ENCODE assay signal across 9 cellular contexts in the genomic region with DNA sequence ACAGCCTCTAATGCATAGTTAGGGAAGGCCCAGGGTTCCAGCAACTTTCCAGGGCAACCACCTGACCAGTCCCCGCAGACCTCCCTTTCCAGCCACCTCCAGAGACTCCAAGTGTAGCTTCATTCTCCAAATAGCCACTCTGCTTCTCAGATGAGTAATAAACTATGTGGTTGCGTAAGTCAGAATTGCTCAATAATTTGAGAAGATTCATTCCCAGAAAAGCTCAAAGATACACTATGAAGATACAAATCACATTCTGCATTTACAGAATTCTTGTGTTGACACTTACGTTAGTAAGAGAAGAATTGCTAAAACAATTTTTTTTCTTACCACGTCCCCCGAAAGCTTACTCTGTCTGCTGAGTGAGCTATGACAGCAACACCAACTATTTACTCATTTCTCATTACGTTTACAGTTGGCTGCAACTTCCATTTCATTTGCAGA. TPM values are rescaled to one million over a fixed set of nuclear protein-coding genes. Genes with fewer than 3 reads are reported as not detected.
DNase-seq lines count a peak whose midpoint lies in the region; ATAC-seq and TF ChIP-seq lines count a peak whose summit lies in the region.
"Had no signal": no experiment of that assay in that cellular context is flagged by ENCODE, and none has a peak within 500 bp of the region (broad histone marks: within the 10 kb centered on the region; RNA-seq: fewer than 3 reads in every experiment).

No MANE protein-coding gene starts in this region.

- ATAC-seq in RWPE2 (ENCODE audit: low read depth), result peak; percentile 92

- no peaks in the 10 kb centered on the region for H3K27me3 ChIP-seq in GM23248 (replicated peaks; ENCODE audit: insufficient read depth)
- no peaks in the 10 kb centered on the region for H3K27me3 ChIP-seq in RWPE2 (ENCODE audit: insufficient read depth, poor library complexity, severe bottlenecking)
- H3K27me3 ChIP-seq in sigmoid colon, result no peaks in the 10 kb centered on the region

- no peaks in the 10 kb centered on the region for H4K20me1 ChIP-seq in GM23248 (ENCODE audit: insufficient read depth)

- TF ChIP-seq POLR2A in sigmoid colon (IDR thresholded peaks at IDR 0.05), result no peak

- DNase-seq in GM23248 (peak; percentile 95), RWPE2 (ENCODE audit: low spot score) (no peak), foreskin fibroblast (peak; percentile 90 to 95), sigmoid colon (peak; percentile 79), activated gamma-delta T cell treated with Interleukin-2 at 50 U/mL for 16 hours (no peak), retina (no peak), NCI-H1436 (lab: John Stamatoyannopoulos, UW) (no peak)
- DNase-seq in stimulated activated CD4-positive, alpha-beta T cell treated with anti-CD3 and anti-CD28 coated beads, Interleukin-4, amount 100 ng/mL, for 24 hours, result no peak

- H3K36me3 ChIP-seq in GM23248 (ENCODE audit: low read depth) (no peaks in the 10 kb centered on the region), RWPE2 (ENCODE audit: low read depth) (no peaks in the 10 kb centered on the region), sigmoid colon (no peaks in the 10 kb centered on the region)

- intact Hi-C loops in sigmoid colon (cut with DNase I), result loop anchor here (10.0 kb wide), 1 partner anchor 255 kb away; no protein-coding TSS in a partner anchor

- H3K9ac ChIP-seq in GM23248, result peak overlapping the region; percentile 48
- H3K9ac ChIP-seq: KMS-11 had no signal

- in situ Hi-C loops in GM23248 (cut with MboI), result no loop called here

- 0 out of 2 replicates have a peak overlapping the region, but pooled peaks have one; percentile 13 for H3K4me3 ChIP-seq in GM23248
- H3K4me3 ChIP-seq in RWPE2 (ENCODE audit: severe bottlenecking), result no peak overlapping the region
- no peak overlapping the region for H3K4me3 ChIP-seq in foreskin fibroblast (ENCODE audit: low read depth in 1 of 2, low read length in 2 of 2)
- H3K4me3 ChIP-seq in sigmoid colon, result no peak overlapping the region

- H3K4me1 ChIP-seq in GM23248 (ENCODE audit: insufficient read depth) (peaks cover 37% of the 10 kb centered on the region), RWPE2 (ENCODE audit: insufficient read depth, poor library complexity, severe bottlenecking) (peaks cover 9% of the 10 kb centered on the region), sigmoid colon (peaks cover 0 to 29% (median 10%) of the 10 kb centered on the region in 4 donors)

- TF ChIP-seq CTCF in RWPE2 (IDR thresholded peaks at IDR 0.05; ENCODE audit: poor library complexity, severe bottlenecking), result no peak
- no peak for TF ChIP-seq CTCF in foreskin fibroblast (IDR thresholded peaks at IDR 0.05; ENCODE audit: low read depth, low read length)
- TF ChIP-seq CTCF in sigmoid colon (IDR thresholded peaks at IDR 0.05), result no peak

- peak in 3 of 4 donors; percentile 26 to 88 (median 82) for TF ChIP-seq EP300 in sigmoid colon (IDR thresholded peaks at IDR 0.05)

- H2AFZ ChIP-seq in GM23248, result no peak overlapping the region

- H3K9me3 ChIP-seq in GM23248 (ENCODE audit: low read depth) (no peaks in the 10 kb centered on the region), RWPE2 (ENCODE audit: severe bottlenecking) (no peaks in the 10 kb centered on the region), sigmoid colon (no peaks in the 10 kb centered on the region)

- H3K9me2 ChIP-seq in GM23248 (ENCODE audit: insufficient read depth), result no peaks in the 10 kb centered on the region

- H3K4me2 ChIP-seq in GM23248 (ENCODE audit: unreplicated experiment), result peak overlapping the region; percentile 39
- H3K4me2 ChIP-seq: KMS-11 had no signal

- H3K27ac ChIP-seq in GM23248 (peak overlapping the region; percentile 81), RWPE2 (ENCODE audit: poor library complexity, severe bottlenecking) (peak overlapping the region; percentile 59), sigmoid colon (peak overlapping the region; percentile 3 to 79 (median 73))
- H3K27ac ChIP-seq: KMS-11 had no signal

- no peaks in the 10 kb centered on the region for H3K79me2 ChIP-seq in GM23248 (ENCODE audit: insufficient read depth)

- WGBS in GM23248 (ENCODE audit: low coverage in 1 of 2, low lambda C conversion rate in 2 of 2, missing lambda C conversion rate in 2 of 2), 2 experiments, result 0% methylated on average over 6 of the region's 6 CpGs
- WGBS in sigmoid colon, 2 donors, result 65 to 71% methylated on average over 6 of the region's 6 CpGs

- peaks cover 30% of the 10 kb centered on the region for H3F3A ChIP-seq in GM23248 (ENCODE audit: insufficient read depth)

RNA-seq across cellular contexts. Expression of gene LATS2, which starts 8.2 kb away (rescaled TPM):
- 23.0 and 28.5 TPM in 2 replicates for total RNA-seq in GM23248 (2014; rRNA removed; shearing (Covaris generic))
- polyA plus RNA-seq in GM23248 (2016; fragmentation: Nextera tagmentation; extraction: Ambion mirVana) (10.6 and 11.8 TPM in 2 replicates), sigmoid colon (1 to 10 TPM; 3.7 to 4.6 (median 4.2) TPM)
- total RNA-seq in sigmoid colon, result 10 to 100 TPM; 21.8 to 45.5 (median 28.2) TPM

Comparison
In these comparisons a context has a peak if more than half of its experiments do, and no peak if none do; other contexts are left out.
1. DNase-seq: peak in GM23248 (single experiment), foreskin fibroblast (2 of 2) and sigmoid colon (single experiment); none in RWPE2 (single experiment), activated gamma-delta T cell treated with Interleukin-2 at 50 U/mL for 16 hours (single experiment), stimulated activated CD4-positive, alpha-beta T cell treated with anti-CD3 and anti-CD28 coated beads, Interleukin-4, amount 100 ng/mL, for 24 hours (single experiment), retina (single experiment) and NCI-H1436 (single experiment).
2. Peak in every context shown above with its lines, with median percentiles within 50 percentile points of each other: H3K27ac ChIP-seq.